ENCODE assay signal across 1 cellular context in the genomic region with DNA sequence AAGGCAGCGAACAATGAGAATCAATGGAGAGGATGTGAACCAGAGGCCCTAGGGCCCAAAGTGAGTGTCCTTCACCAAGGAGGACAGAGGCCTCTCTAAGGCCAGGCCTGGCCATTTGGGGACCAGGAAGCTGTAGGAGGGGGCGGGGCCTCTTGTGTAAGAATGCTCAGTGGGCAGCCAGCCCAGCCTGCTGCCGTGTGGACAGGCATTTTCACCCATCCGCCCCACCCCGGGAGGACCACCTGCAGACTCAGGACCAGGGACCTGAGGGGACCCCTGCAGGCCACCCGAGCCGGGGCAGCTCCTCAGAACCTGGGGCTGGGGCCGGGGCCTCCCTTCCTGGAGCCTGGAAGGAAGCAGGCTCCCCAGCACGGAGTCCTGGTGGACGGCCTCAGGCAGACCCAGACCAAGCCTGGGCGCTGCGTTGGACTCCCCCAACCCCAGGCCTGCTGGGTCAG.
TF ChIP-seq lines count a peak whose summit lies in the region.

No MANE protein-coding gene starts in this region.

TF ChIP-seq in K562, 482 proteins besides CTCF, POLR2A, EP300 and RAD21:
- TF ChIP-seq EGR1 (conservative IDR thresholded peaks at IDR 0.05) (no peak), KLF6 (CRISPR knock-in tag; IDR thresholded peaks at IDR 0.05; ENCODE audit: borderline replicate concordance) (no peak), ZNF445 (CRISPR knock-in tag; IDR thresholded peaks at IDR 0.05; ENCODE audit: low read depth) (no peak), U2AF2 (optimal IDR thresholded peaks at IDR 0.05; ENCODE audit: low read depth, low read length) (no peak), SMAD2 (IDR thresholded peaks at IDR 0.05; ENCODE audit: low read depth, low read length) (no peak), NUFIP1 (IDR thresholded peaks at IDR 0.05; ENCODE audit: partially characterized antibody) (no peak)
- TF ChIP-seq, protein P1, sequence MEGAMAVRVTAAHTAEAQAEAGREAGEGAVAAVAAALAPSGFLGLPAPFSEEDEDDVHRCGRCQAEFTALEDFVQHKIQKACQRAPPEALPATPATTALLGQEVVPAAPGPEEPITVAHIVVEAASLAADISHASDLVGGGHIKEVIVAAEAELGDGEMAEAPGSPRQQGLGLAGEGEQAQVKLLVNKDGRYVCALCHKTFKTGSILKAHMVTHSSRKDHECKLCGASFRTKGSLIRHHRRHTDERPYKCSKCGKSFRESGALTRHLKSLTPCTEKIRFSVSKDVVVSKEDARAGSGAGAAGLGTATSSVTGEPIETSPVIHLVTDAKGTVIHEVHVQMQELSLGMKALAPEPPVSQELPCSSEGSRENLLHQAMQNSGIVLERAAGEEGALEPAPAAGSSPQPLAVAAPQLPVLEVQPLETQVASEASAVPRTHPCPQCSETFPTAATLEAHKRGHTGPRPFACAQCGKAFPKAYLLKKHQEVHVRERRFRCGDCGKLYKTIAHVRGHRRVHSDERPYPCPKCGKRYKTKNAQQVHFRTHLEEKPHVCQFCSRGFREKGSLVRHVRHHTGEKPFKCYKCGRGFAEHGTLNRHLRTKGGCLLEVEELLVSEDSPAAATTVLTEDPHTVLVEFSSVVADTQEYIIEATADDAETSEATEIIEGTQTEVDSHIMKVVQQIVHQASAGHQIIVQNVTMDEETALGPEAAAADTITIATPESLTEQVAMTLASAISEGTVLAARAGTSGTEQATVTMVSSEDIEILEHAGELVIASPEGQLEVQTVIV (CRISPR knock-in tag; IDR thresholded peaks at IDR 0.05; ENCODE audit: borderline replicate concordance), result no peak
- TF ChIP-seq, protein P2, sequence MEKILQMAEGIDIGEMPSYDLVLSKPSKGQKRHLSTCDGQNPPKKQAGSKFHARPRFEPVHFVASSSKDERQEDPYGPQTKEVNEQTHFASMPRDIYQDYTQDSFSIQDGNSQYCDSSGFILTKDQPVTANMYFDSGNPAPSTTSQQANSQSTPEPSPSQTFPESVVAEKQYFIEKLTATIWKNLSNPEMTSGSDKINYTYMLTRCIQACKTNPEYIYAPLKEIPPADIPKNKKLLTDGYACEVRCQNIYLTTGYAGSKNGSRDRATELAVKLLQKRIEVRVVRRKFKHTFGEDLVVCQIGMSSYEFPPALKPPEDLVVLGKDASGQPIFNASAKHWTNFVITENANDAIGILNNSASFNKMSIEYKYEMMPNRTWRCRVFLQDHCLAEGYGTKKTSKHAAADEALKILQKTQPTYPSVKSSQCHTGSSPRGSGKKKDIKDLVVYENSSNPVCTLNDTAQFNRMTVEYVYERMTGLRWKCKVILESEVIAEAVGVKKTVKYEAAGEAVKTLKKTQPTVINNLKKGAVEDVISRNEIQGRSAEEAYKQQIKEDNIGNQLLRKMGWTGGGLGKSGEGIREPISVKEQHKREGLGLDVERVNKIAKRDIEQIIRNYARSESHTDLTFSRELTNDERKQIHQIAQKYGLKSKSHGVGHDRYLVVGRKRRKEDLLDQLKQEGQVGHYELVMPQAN (IDR thresholded peaks at IDR 0.05; ENCODE audit: borderline replicate concordance), result no peak
TF ChIP-seq in K562: peak in this region for 0.
